27 cellular contexts compared by ENCODE assay signal in the genomic region with DNA sequence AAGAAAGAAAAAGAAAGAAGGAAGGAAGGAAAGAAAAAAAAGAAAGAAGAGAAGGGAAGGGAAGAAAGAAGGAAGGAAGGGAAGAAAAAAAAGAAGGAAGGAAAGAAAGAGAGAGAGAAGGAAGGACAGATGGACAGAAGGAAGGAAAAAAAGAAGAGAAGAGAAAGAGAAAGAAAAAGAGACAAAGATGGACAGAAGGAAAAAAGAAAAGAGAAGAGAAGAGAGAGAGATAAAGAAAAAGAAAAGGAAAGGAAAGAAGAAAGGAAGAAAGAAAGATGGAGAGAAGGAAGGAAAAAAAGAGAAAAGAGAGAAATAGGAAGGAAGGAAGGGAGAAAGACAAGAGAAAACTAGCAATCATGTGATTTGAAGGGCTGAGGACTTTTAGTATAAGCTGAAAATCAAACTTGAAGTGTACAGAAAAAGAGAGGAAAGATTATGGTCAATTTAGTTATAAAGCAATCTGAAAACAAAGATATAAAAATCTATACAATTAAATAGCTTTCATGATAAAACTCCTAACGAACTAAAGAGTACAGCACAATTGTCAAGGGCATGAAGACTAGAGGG.
"Had no signal": no experiment of that assay in that cellular context is flagged by ENCODE, and none has a peak within 500 bp of the region (broad histone marks: within the 10 kb centered on the region; RNA-seq: fewer than 3 reads in every experiment).

No MANE protein-coding gene starts in this region.

- H3K4me3 ChIP-seq: dorsolateral prefrontal cortex, hepatocyte, left lung, lung, ovary, psoas muscle, right atrium auricular region, thyroid gland, upper lobe of right lung had no signal

- H3K4me3 Mint-ChIP-seq: activated T-cell treated with anti-CD3 and anti-CD28 coated beads, Interleukin-2, amount 50 U/mL, for 4 hours; effector memory CD8-positive, alpha-beta T cell; natural killer cell treated with Interleukin-12 subunit alpha and Interleukin-12 subunit beta and Interleukin-15 and Interleukin-18, amount 100 ng/mL, for 72 hours; stimulated activated naive CD8-positive, alpha-beta T cell treated with anti-CD3 and anti-CD28 coated beads, Interleukin-15, Interleukin-2, amounts not matched to agents 100 ng/mL and 50 ng/mL, for 24 hours; T-helper 1 cell treated with Interleukin-12 subunit alpha and Interleukin-12 subunit beta and Interleukin-4 antibody, amounts not matched to agents 30 μg/mL and 1 μg/mL, for 36 hours had no signal

- H3K9me3 ChIP-seq: left lung, ovary, psoas muscle, right atrium auricular region, thyroid gland, upper lobe of right lung had no signal

- H3K27ac Mint-ChIP-seq: stimulated activated naive CD8-positive, alpha-beta T cell treated with anti-CD3 and anti-CD28 coated beads, Interleukin-15, Interleukin-2, amounts not matched to agents 100 ng/mL and 50 ng/mL, for 24 hours; T-helper 1 cell treated with Interleukin-12 subunit alpha and Interleukin-12 subunit beta and Interleukin-4 antibody, amounts not matched to agents 30 μg/mL and 1 μg/mL, for 36 hours had no signal

- H3K27ac ChIP-seq: brain microvascular endothelial cell, dorsolateral prefrontal cortex, hepatocyte, left lung, ovary, psoas muscle, right atrium auricular region, thyroid gland, upper lobe of right lung had no signal

- H3K27me3 Mint-ChIP-seq: effector memory CD8-positive, alpha-beta T cell; natural killer cell treated with Interleukin-12 subunit alpha and Interleukin-12 subunit beta and Interleukin-15 and Interleukin-18, amount 100 ng/mL, for 72 hours; stimulated activated naive CD8-positive, alpha-beta T cell treated with anti-CD3 and anti-CD28 coated beads, Interleukin-15, Interleukin-2, amounts not matched to agents 100 ng/mL and 50 ng/mL, for 24 hours had no signal

- DNase-seq: activated CD4-positive, CD25-positive, alpha-beta regulatory T cell treated with anti-CD3 and anti-CD28 coated beads, Interleukin-2, amount 50 U/mL, for 72 hours; activated CD8-positive, alpha-beta memory T cell treated with anti-CD3 and anti-CD28 coated beads, Interleukin-2, amount 50 U/mL, for 4 hours; activated effector memory CD4-positive, alpha-beta T cell treated with anti-CD3 and anti-CD28 coated beads, Interleukin-2, amount 50 U/mL, for 16 hours; activated naive CD4-positive, alpha-beta T cell treated with anti-CD3 and anti-CD28 coated beads, Interleukin-2, amount 50 U/mL, for 16 hours; activated T-cell treated with anti-CD3 and anti-CD28 coated beads, Interleukin-2, amount 50 U/mL, for 4 hours; anterior cingulate cortex; brain microvascular endothelial cell; central memory CD4-positive, alpha-beta T cell; dorsolateral prefrontal cortex; effector memory CD8-positive, alpha-beta T cell; foreskin melanocyte; glutamatergic neuron; kidney glomerular epithelial cell; left lung; ovary; psoas muscle; stimulated activated CD4-positive, alpha-beta T cell treated with anti-CD3 and anti-CD28 coated beads, Interleukin-4, amount 100 ng/mL, for 24 hours; substantia nigra; thyroid gland; upper lobe of right lung had no signal

- H3K9me3 Mint-ChIP-seq: activated T-cell treated with anti-CD3 and anti-CD28 coated beads, Interleukin-2, amount 50 U/mL, for 4 hours; effector memory CD8-positive, alpha-beta T cell; natural killer cell treated with Interleukin-12 subunit alpha and Interleukin-12 subunit beta and Interleukin-15 and Interleukin-18, amount 100 ng/mL, for 72 hours; stimulated activated naive CD8-positive, alpha-beta T cell treated with anti-CD3 and anti-CD28 coated beads, Interleukin-15, Interleukin-2, amounts not matched to agents 100 ng/mL and 50 ng/mL, for 24 hours; T-helper 1 cell treated with Interleukin-12 subunit alpha and Interleukin-12 subunit beta and Interleukin-4 antibody, amounts not matched to agents 30 μg/mL and 1 μg/mL, for 36 hours had no signal

- H3K36me3 ChIP-seq: ovary had no signal

- H3K4me1 ChIP-seq: left lung, psoas muscle, right atrium auricular region, thyroid gland, upper lobe of right lung had no signal

- H3K27me3 ChIP-seq: brain microvascular endothelial cell, dorsolateral prefrontal cortex, hepatocyte, left lung, ovary, right atrium auricular region, thyroid gland, upper lobe of right lung had no signal

- ATAC-seq: activated T-cell treated with anti-CD3 and anti-CD28 coated beads, Interleukin-2, amount 50 U/mL, for 4 hours; effector memory CD8-positive, alpha-beta T cell; esophagus mucosa; left lung; natural killer cell treated with Interleukin-12 subunit alpha and Interleukin-12 subunit beta and Interleukin-15 and Interleukin-18, amount 100 ng/mL, for 72 hours; psoas muscle; upper lobe of right lung had no signal
